In the genomic region with DNA sequence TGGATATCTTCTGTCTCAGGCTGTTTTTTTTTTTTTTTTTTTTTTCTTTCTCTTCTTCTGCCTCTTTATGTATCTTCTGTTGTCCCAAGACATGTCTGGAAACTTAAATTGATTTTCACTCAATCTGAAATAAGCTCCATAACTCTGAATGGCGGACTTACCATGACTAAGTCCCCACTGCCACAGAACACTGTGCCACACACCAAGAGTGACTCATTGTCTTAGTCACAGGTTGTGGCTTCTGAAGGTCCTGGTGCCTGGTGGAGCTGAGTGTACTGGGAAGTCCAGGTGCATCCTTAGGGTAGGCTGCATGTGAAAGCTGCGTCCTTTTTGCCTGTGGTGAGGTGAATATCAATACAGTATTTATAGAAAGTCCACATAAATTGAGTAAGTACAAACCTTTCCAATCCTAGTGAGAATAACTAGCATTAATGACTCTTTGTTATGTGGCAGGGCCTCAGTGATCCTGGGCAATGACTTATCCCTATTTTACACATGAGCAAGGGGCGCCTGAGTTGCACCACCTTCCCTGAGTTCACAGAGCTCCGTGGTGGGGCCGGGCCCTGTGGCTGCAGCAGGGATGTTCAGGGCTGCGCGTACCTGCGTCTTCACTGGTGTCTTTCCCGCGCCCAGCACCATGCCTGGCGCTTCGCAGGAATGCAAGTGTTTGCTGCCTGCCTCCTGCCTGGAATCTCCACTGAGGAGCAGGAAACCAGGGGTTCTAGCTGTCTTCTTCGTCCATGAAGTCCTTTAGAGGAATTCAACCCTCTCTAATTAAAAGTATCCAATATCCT, we compare ENCODE assay signal across 8 cellular contexts. TPM values are rescaled to one million over a fixed set of nuclear protein-coding genes. Genes with fewer than 3 reads are reported as not detected.
A peak's percentile ranks its signal among the peaks of the same experiment; 100 is the strongest.
DNase-seq lines count a peak whose midpoint lies in the region; ATAC-seq lines count a peak whose summit lies in the region.

No MANE protein-coding gene starts in this region.

- peaks cover 5% of the 10 kb centered on the region; the same call in 1 of the 2 replicates for H3K27me3 ChIP-seq in BLaER1

- H3K27ac ChIP-seq in BLaER1: peak overlapping the region; percentile 30; the same call in 1 of the 2 replicates

- DNase-seq in Kasumi-1 (lab: John Stamatoyannopoulos, UW) (peak; percentile 51 to 53), lung microvascular endothelial cell (ENCODE audit: low read depth in 2 of 2) (peak; percentile 46 to 99), AML-193 (lab: John Stamatoyannopoulos, UW) (no peak)
- DNase-seq in activated T-helper 9 cell treated with anti-CD3 and anti-CD28 coated beads, Interleukin-2, amount 50 U/mL, for 16 hours (ENCODE audit: low read depth): peak; percentile 24

- H3K9me3 ChIP-seq in BLaER1: no peaks in the 10 kb centered on the region

- no peak overlapping the region for H3K4me3 ChIP-seq in BLaER1

- H4K20me1 ChIP-seq in BLaER1: peaks cover 81% of the 10 kb centered on the region

- peak overlapping the region; percentile 95 for H3K4me2 ChIP-seq in BLaER1

- peaks cover 68% of the 10 kb centered on the region for H3K36me3 ChIP-seq in BLaER1

- H3K4me1 ChIP-seq in BLaER1: peaks cover 70% of the 10 kb centered on the region

- H3K9ac ChIP-seq in BLaER1: 0 out of 2 replicates have a peak overlapping the region, but pooled peaks have one; percentile 38

- ATAC-seq in HG02610 (IDR thresholded peaks at IDR 0.05; ENCODE audit: unreplicated experiment) (no peak), HG03045 (IDR thresholded peaks at IDR 0.05; ENCODE audit: unreplicated experiment) (no peak), HG03280 (IDR thresholded peaks at IDR 0.05; ENCODE audit: unreplicated experiment) (no peak)

RNA-seq across cellular contexts. Expression of a gene that starts 4.3 kb away (rescaled TPM):
- total RNA-seq in lung microvascular endothelial cell: 110 and 156 TPM in 2 replicates

Comparison
In these comparisons a context has a peak if more than half of its experiments do, and no peak if none do; other contexts are left out.
1. DNase-seq: peak in Kasumi-1 (2 of 2), activated T-helper 9 cell treated with anti-CD3 and anti-CD28 coated beads, Interleukin-2, amount 50 U/mL, for 16 hours (single experiment) and lung microvascular endothelial cell (2 of 2); none in AML-193 (0 of 2).